In genomic region chr12:121963341-121964018, GRCh38 we compare ENCODE assay signal across 1 cellular context.
A peak's percentile ranks its signal among the peaks of the same experiment; 100 is the strongest.
TF ChIP-seq lines count a peak whose summit lies in the region.

No MANE protein-coding gene starts in this region.

TF ChIP-seq in K562, 482 proteins besides CTCF, POLR2A, EP300 and RAD21:
- no peak for TF ChIP-seq NR1H2 (CRISPR knock-in tag; IDR thresholded peaks at IDR 0.05)
- no peak for TF ChIP-seq NR2C2 (CRISPR knock-in tag; IDR thresholded peaks at IDR 0.05)
- TF ChIP-seq NR2C2 (tag; IDR thresholded peaks at IDR 0.05): 0 out of 2 replicates have a peak, but pooled peaks have one; percentile 15
- no peak for TF ChIP-seq ZC3H4 (CRISPR knock-in tag; IDR thresholded peaks at IDR 0.05; ENCODE audit: borderline replicate concordance)
- peak; percentile 57 for TF ChIP-seq NR2C1 (IDR thresholded peaks at IDR 0.05)
- peak; percentile 69 for TF ChIP-seq NR2C1 (tag; IDR thresholded peaks at IDR 0.05)
- no peak for TF ChIP-seq PHTF2 (CRISPR knock-in tag; IDR thresholded peaks at IDR 0.05)
